38 cellular contexts compared by ENCODE assay signal in the genomic region with DNA sequence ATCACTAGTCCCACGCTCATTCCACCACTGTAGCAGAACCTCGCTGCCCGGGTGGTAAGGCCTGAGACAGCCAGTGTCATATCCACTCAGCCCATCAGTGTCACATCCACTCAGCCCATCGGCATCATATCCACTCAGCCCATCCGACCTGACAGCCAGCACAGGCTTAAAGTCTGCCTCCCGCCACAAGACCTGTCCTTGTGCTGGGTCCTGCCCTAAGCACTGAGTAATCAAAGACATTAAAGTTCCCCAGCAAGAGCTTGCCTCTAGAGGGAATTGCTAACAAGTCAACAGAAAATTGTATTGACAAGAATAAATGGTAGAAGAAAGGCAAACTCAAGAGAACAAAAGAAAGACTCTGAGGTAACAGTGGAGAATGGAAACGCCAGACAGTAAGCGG. TPM values are rescaled to one million over a fixed set of nuclear protein-coding genes. Genes with fewer than 3 reads are reported as not detected.
"Had no signal": no experiment of that assay in that cellular context is flagged by ENCODE, and none has a peak within 500 bp of the region (broad histone marks: within the 10 kb centered on the region; RNA-seq: fewer than 3 reads in every experiment).

No MANE protein-coding gene starts in this region.

- ATAC-seq: activated CD8-positive, alpha-beta T cell treated with anti-CD3 and anti-CD28 coated beads for 36 hours; activated naive CD4-positive, alpha-beta T cell treated with anti-CD3 and anti-CD28 coated beads, Interleukin-2, amount 50 U/mL, for 72 hours; activated T-cell treated with anti-CD3 and anti-CD28 coated beads, Interleukin-2, amount 50 U/mL, for 4 hours; activated T-cell treated with anti-CD3 and anti-CD28 coated beads, Interleukin-2, amount 50 U/mL, for 72 hours; activated T-helper 17 cell treated with anti-CD3 and anti-CD28 coated beads, Interleukin-2, amount 50 U/mL, for 72 hours; body of pancreas had no signal

- H3K4me1 ChIP-seq: adrenal gland, body of pancreas, breast epithelium had no signal

- H3K27ac Mint-ChIP-seq: activated B cell treated with CpG ODN at 0.5 μM for 24 hours; activated CD4-positive, alpha-beta memory T cell treated with anti-CD3 and anti-CD28 coated beads for 36 hours; activated CD4-positive, alpha-beta T cell treated with anti-CD3 and anti-CD28 coated beads, Interleukin-2, amount 10 ng/mL, durations not matched to agents 24 days and 14 days; activated CD8-positive, alpha-beta T cell treated with anti-CD3 and anti-CD28 coated beads for 36 hours; activated naive CD4-positive, alpha-beta T cell treated with anti-CD3 and anti-CD28 coated beads for 36 hours; activated naive CD4-positive, alpha-beta T cell treated with anti-CD3 and anti-CD28 coated beads, Interleukin-2, amount 50 U/mL, for 72 hours; activated naive CD8-positive, alpha-beta T cell treated with anti-CD3 and anti-CD28 coated beads, Interleukin-2, amount 10 ng/mL, durations not matched to agents 7 days and 5 days; activated T-cell treated with anti-CD3 and anti-CD28 coated beads, Interleukin-2, amount 50 U/mL, for 72 hours; activated T-helper 1 cell treated with anti-CD3 and anti-CD28 coated beads, Interleukin-12 subunit alpha, Interleukin-12 subunit beta, Interleukin-2, Interleukin-4 antibody, amounts not matched to agents 30 ng/mL and 10 ng/mL and 1 ng/mL, durations not matched to agents 14 hours and 24 hours and 36 hours; activated T-helper 17 cell treated with anti-CD3 and anti-CD28 coated beads, Interleukin-2, amount 50 U/mL, for 72 hours; T-helper 1 cell treated with Interleukin-12 subunit alpha and Interleukin-12 subunit beta and Interleukin-4 antibody, amounts not matched to agents 30 μg/mL and 1 μg/mL, for 36 hours; T-helper 2 cell treated with Interferon-gamma antibody and Interleukin-4, amounts not matched to agents 5 μg/mL and 100 μg/mL, for 36 hours had no signal

- H3K9me3 ChIP-seq: adrenal gland, body of pancreas, breast epithelium had no signal

- DNase-seq: activated B cell treated with CpG ODN at 0.5 μM for 24 hours; activated CD4-positive, alpha-beta memory T cell treated with anti-CD3 and anti-CD28 coated beads for 36 hours; activated CD4-positive, alpha-beta T cell treated with anti-CD3 and anti-CD28 coated beads for 4 hours; activated CD4-positive, alpha-beta T cell treated with anti-CD3 and anti-CD28 coated beads, Interleukin-2, amount 10 ng/mL, durations not matched to agents 24 days and 14 days; activated CD4-positive, alpha-beta T cell treated with anti-CD3 and anti-CD28 coated beads, Interleukin-2, amount 50 U/mL, for 1 hour; activated CD4-positive, alpha-beta T cell treated with anti-CD3 and anti-CD28 coated beads, Interleukin-2, amount 50 U/mL, for 4 hours; activated CD4-positive, CD25-positive, alpha-beta regulatory T cell treated with anti-CD3 and anti-CD28 coated beads, Interleukin-2, amount 50 U/mL, for 72 hours; activated CD8-positive, alpha-beta memory T cell treated with anti-CD3 and anti-CD28 coated beads, Interleukin-2, amount 50 U/mL, for 4 hours; activated CD8-positive, alpha-beta T cell treated with anti-CD3 and anti-CD28 coated beads for 36 hours; activated effector memory CD4-positive, alpha-beta T cell treated with anti-CD3 and anti-CD28 coated beads, Interleukin-2, amount 50 U/mL, for 16 hours; activated gamma-delta T cell treated with Interleukin-2 at 50 U/mL for 16 hours; activated naive CD4-positive, alpha-beta T cell; activated naive CD4-positive, alpha-beta T cell treated with anti-CD3 and anti-CD28 coated beads for 36 hours; activated naive CD4-positive, alpha-beta T cell treated with anti-CD3 and anti-CD28 coated beads, Interleukin-2, amount 50 U/mL, for 16 hours; activated naive CD8-positive, alpha-beta T cell treated with anti-CD3 and anti-CD28 coated beads, Interleukin-2, amount 10 ng/mL, durations not matched to agents 7 days and 5 days; activated T-cell treated with anti-CD3 and anti-CD28 coated beads for 4 hours; activated T-cell treated with anti-CD3 and anti-CD28 coated beads, Interleukin-2, amount 50 U/mL, for 1 hour; activated T-cell treated with anti-CD3 and anti-CD28 coated beads, Interleukin-2, amount 50 U/mL, for 4 hours; activated T-cell treated with anti-CD3 and anti-CD28 coated beads, Interleukin-2, amount 50 U/mL, for 72 hours; adrenal gland; amniotic stem cell; aorta; body of pancreas; brain microvascular endothelial cell; central memory CD4-positive, alpha-beta T cell; T-helper 1 cell; T-helper 2 cell; T-helper 9 cell had no signal

- H3K27ac ChIP-seq: adrenal gland, body of pancreas, brain microvascular endothelial cell, breast epithelium, VCaP had no signal

- H3K4me3 ChIP-seq: adrenal gland, body of pancreas, breast epithelium had no signal

- H3K27me3 Mint-ChIP-seq: activated CD8-positive, alpha-beta T cell treated with anti-CD3 and anti-CD28 coated beads for 36 hours had no signal

- H3K36me3 Mint-ChIP-seq: activated CD4-positive, alpha-beta memory T cell treated with anti-CD3 and anti-CD28 coated beads for 36 hours; activated naive CD4-positive, alpha-beta T cell treated with anti-CD3 and anti-CD28 coated beads, Interleukin-2, amount 50 U/mL, for 72 hours; activated naive CD8-positive, alpha-beta T cell treated with anti-CD3 and anti-CD28 coated beads, Interleukin-2, amount 10 ng/mL, durations not matched to agents 7 days and 5 days had no signal

- FAIRE-seq: astrocyte, TTC549 had no signal

- H3K4me1 Mint-ChIP-seq: activated B cell treated with CpG ODN at 0.5 μM for 24 hours; activated T-helper 17 cell treated with anti-CD3 and anti-CD28 coated beads, Interleukin-2, amount 50 U/mL, for 72 hours had no signal

- H3K27me3 ChIP-seq: adrenal gland, body of pancreas, brain microvascular endothelial cell, breast epithelium had no signal

- H3K36me3 ChIP-seq: adrenal gland, brain microvascular endothelial cell, breast epithelium had no signal

- H3K4me3 Mint-ChIP-seq: activated B cell treated with CpG ODN at 0.5 μM for 24 hours; activated CD4-positive, alpha-beta memory T cell treated with anti-CD3 and anti-CD28 coated beads for 36 hours; activated CD4-positive, alpha-beta T cell treated with anti-CD3 and anti-CD28 coated beads, Interleukin-2, amount 10 ng/mL, durations not matched to agents 24 days and 14 days; activated CD8-positive, alpha-beta T cell treated with anti-CD3 and anti-CD28 coated beads for 36 hours; activated naive CD4-positive, alpha-beta T cell treated with anti-CD3 and anti-CD28 coated beads for 36 hours; activated naive CD8-positive, alpha-beta T cell treated with anti-CD3 and anti-CD28 coated beads, Interleukin-2, amount 10 ng/mL, durations not matched to agents 7 days and 5 days; activated T-cell treated with anti-CD3 and anti-CD28 coated beads, Interleukin-2, amount 50 U/mL, for 4 hours; activated T-cell treated with anti-CD3 and anti-CD28 coated beads, Interleukin-2, amount 50 U/mL, for 72 hours; activated T-helper 1 cell treated with anti-CD3 and anti-CD28 coated beads, Interleukin-12 subunit alpha, Interleukin-12 subunit beta, Interleukin-2, Interleukin-4 antibody, amounts not matched to agents 30 ng/mL and 10 ng/mL and 1 ng/mL, durations not matched to agents 14 hours and 24 hours and 36 hours; activated T-helper 17 cell treated with anti-CD3 and anti-CD28 coated beads, Interleukin-2, amount 50 U/mL, for 72 hours; T-helper 1 cell treated with Interleukin-12 subunit alpha and Interleukin-12 subunit beta and Interleukin-4 antibody, amounts not matched to agents 30 μg/mL and 1 μg/mL, for 36 hours; T-helper 2 cell treated with Interferon-gamma antibody and Interleukin-4, amounts not matched to agents 5 μg/mL and 100 μg/mL, for 36 hours had no signal

- H3K9me3 Mint-ChIP-seq: activated B cell treated with CpG ODN at 0.5 μM for 24 hours; activated CD4-positive, alpha-beta memory T cell treated with anti-CD3 and anti-CD28 coated beads for 36 hours; activated CD4-positive, alpha-beta T cell treated with anti-CD3 and anti-CD28 coated beads, Interleukin-2, amount 10 ng/mL, durations not matched to agents 24 days and 14 days; activated CD8-positive, alpha-beta T cell treated with anti-CD3 and anti-CD28 coated beads for 36 hours; activated naive CD4-positive, alpha-beta T cell treated with anti-CD3 and anti-CD28 coated beads for 36 hours; activated naive CD4-positive, alpha-beta T cell treated with anti-CD3 and anti-CD28 coated beads, Interleukin-2, amount 50 U/mL, for 72 hours; activated naive CD8-positive, alpha-beta T cell treated with anti-CD3 and anti-CD28 coated beads, Interleukin-2, amount 10 ng/mL, durations not matched to agents 7 days and 5 days; activated T-cell treated with anti-CD3 and anti-CD28 coated beads, Interleukin-2, amount 50 U/mL, for 4 hours; activated T-cell treated with anti-CD3 and anti-CD28 coated beads, Interleukin-2, amount 50 U/mL, for 72 hours; activated T-helper 1 cell treated with anti-CD3 and anti-CD28 coated beads, Interleukin-12 subunit alpha, Interleukin-12 subunit beta, Interleukin-2, Interleukin-4 antibody, amounts not matched to agents 30 ng/mL and 10 ng/mL and 1 ng/mL, durations not matched to agents 14 hours and 24 hours and 36 hours; activated T-helper 17 cell treated with anti-CD3 and anti-CD28 coated beads, Interleukin-2, amount 50 U/mL, for 72 hours; T-helper 1 cell treated with Interleukin-12 subunit alpha and Interleukin-12 subunit beta and Interleukin-4 antibody, amounts not matched to agents 30 μg/mL and 1 μg/mL, for 36 hours; T-helper 2 cell treated with Interferon-gamma antibody and Interleukin-4, amounts not matched to agents 5 μg/mL and 100 μg/mL, for 36 hours had no signal

RNA-seq across cellular contexts. Expression of a gene that starts 1.4 kb away (rescaled TPM):
- total RNA-seq: activated B cell treated with CpG ODN at 0.5 μM for 24 hours; activated CD4-positive, alpha-beta memory T cell treated with anti-CD3 and anti-CD28 coated beads for 36 hours; activated CD4-positive, alpha-beta T cell treated with anti-CD3 and anti-CD28 coated beads, Interleukin-2, amount 10 ng/mL, durations not matched to agents 24 days and 14 days; activated CD8-positive, alpha-beta memory T cell treated with anti-CD3 and anti-CD28 coated beads for 36 hours; activated CD8-positive, alpha-beta T cell treated with anti-CD3 and anti-CD28 coated beads for 36 hours; activated naive CD4-positive, alpha-beta T cell treated with anti-CD3 and anti-CD28 coated beads for 36 hours; activated naive CD4-positive, alpha-beta T cell treated with anti-CD3 and anti-CD28 coated beads, Interleukin-2, amount 50 U/mL, for 72 hours; activated naive CD8-positive, alpha-beta T cell treated with anti-CD3 and anti-CD28 coated beads, Interleukin-2, amount 10 ng/mL, durations not matched to agents 7 days and 5 days; activated T-cell treated with anti-CD3 and anti-CD28 coated beads, Interleukin-2, amount 50 U/mL, for 4 hours; activated T-cell treated with anti-CD3 and anti-CD28 coated beads, Interleukin-2, amount 50 U/mL, for 72 hours; activated T-helper 1 cell treated with anti-CD3 and anti-CD28 coated beads, Interleukin-12 subunit alpha, Interleukin-12 subunit beta, Interleukin-2, Interleukin-4 antibody, amounts not matched to agents 30 ng/mL and 10 ng/mL and 1 ng/mL, durations not matched to agents 14 hours and 24 hours and 36 hours; activated T-helper 17 cell treated with anti-CD3 and anti-CD28 coated beads, Interleukin-2, amount 50 U/mL, for 72 hours; astrocyte had no signal

RNA-seq across cellular contexts. Expression of a gene that starts 20.9 kb away (rescaled TPM):
- total RNA-seq: activated B cell treated with CpG ODN at 0.5 μM for 24 hours; activated CD4-positive, alpha-beta T cell treated with anti-CD3 and anti-CD28 coated beads, Interleukin-2, amount 10 ng/mL, durations not matched to agents 24 days and 14 days; astrocyte had no signal
